In the genomic region with DNA sequence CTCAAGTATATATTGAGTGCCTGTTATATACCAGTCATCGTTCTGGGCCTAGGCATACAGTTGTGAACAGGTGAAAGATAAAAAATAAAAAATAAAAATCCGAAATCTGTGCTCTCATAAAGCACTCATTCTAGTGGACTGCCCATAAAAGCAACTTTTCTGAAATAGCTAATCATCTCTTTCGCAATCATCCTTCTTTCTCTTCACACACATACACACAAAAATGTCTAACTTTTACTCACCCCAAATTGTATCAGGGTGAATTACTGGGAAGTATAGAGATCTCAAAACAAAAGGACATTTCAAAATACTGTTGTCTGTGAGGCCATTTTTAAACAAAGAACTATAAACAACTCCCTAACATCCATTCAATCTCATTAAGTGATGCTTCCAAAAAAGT, we compare ENCODE assay signal across 1 cellular context.
TF ChIP-seq lines count a peak whose summit lies in the region.

No MANE protein-coding gene starts in this region.

TF ChIP-seq in K562, 482 proteins besides CTCF, POLR2A, EP300 and RAD21:
- peak; percentile 80 for TF ChIP-seq CEBPB (tag; IDR thresholded peaks at IDR 0.05)
- no peak for TF ChIP-seq FOXK1 (CRISPR knock-in tag; IDR thresholded peaks at IDR 0.05; ENCODE audit: borderline replicate concordance)
- TF ChIP-seq CEBPG (CRISPR knock-in tag; IDR thresholded peaks at IDR 0.05) = no peak
- peak in 1 of 2 experiments; percentile 67; a peak in 2 of 4 replicates for TF ChIP-seq CEBPG (tag; conservative IDR thresholded peaks at IDR 0.05 in 1 of 2, IDR thresholded peaks at IDR 0.05 in 1 of 2)
- no peak for TF ChIP-seq KLF6 (CRISPR knock-in tag; IDR thresholded peaks at IDR 0.05; ENCODE audit: borderline replicate concordance)
